29 cellular contexts compared by ENCODE assay signal in the genomic region with DNA sequence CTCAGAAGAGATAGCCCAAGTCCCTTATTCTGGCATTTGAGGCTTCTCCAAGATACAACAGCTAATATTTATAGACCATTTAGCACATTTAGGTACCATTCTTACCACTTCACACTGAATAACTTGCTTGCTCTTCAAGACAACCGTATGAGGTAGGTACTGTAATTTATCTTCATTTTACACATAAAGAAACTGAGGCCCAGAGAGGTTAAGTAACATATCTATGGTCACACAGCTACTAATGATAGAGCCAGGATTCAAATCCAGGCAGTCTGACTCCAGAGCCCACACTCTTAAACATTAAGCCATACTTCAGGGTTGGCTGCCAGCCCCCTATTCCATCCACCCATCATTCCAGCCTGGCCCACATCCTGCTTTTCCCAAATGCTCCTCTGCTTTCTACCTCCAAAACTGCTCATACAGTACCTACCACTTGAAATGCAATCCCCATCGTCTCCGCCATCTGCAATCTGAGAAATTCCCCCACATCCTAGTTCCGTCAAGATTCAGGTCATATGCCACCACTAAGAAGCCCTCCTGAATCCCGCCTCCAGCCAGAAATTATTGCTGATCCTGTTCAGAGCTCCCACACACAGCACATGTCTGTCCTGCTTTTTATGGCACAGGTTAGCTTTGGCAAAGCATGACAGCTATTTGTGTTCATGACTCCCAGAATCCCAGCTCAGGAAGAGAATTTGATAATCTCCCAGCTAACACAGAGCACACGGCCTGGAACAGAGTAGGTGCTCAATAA. TPM values are rescaled to one million over a fixed set of nuclear protein-coding genes. Genes with fewer than 3 reads are reported as not detected.
"Had no signal": no experiment of that assay in that cellular context is flagged by ENCODE, and none has a peak within 500 bp of the region (broad histone marks: within the 10 kb centered on the region; RNA-seq: fewer than 3 reads in every experiment).

No MANE protein-coding gene starts in this region.

- H3K9me3 Mint-ChIP-seq: activated CD4-positive, alpha-beta T cell treated with anti-CD3 and anti-CD28 coated beads, Interleukin-2, amount 10 ng/mL, durations not matched to agents 7 days and 5 days; activated naive CD4-positive, alpha-beta T cell treated with anti-CD3 and anti-CD28 coated beads for 36 hours; activated naive CD8-positive, alpha-beta T cell treated with anti-CD3 and anti-CD28 coated beads, Interleukin-2, amount 50 U/mL, for 24 hours; activated T-cell treated with anti-CD3 and anti-CD28 coated beads, Interleukin-2, amount 50 U/mL, for 24 hours; activated T-helper 1 cell treated with anti-CD3 and anti-CD28 coated beads, Interleukin-12 subunit alpha, Interleukin-12 subunit beta, Interleukin-2, Interleukin-4 antibody, amounts not matched to agents 30 ng/mL and 10 ng/mL and 1 ng/mL, durations not matched to agents 14 hours and 24 hours and 36 hours; T-helper 1 cell treated with Interleukin-12 subunit alpha and Interleukin-12 subunit beta and Interleukin-4 antibody, amounts not matched to agents 30 μg/mL and 1 μg/mL, for 36 hours; T-helper 2 cell treated with Interferon-gamma antibody and Interleukin-4, amounts not matched to agents 5 μg/mL and 100 μg/mL, for 36 hours had no signal

- H3K4me1 ChIP-seq: Peyer's patch had no signal

- H3K36me3 ChIP-seq: brain microvascular endothelial cell, SJSA1 had no signal

- H3K36me3 Mint-ChIP-seq: activated naive CD8-positive, alpha-beta T cell had no signal

- H3K4me3 ChIP-seq: Peyer's patch, SJSA1 had no signal

- FAIRE-seq: TTC549 had no signal

- H3K27me3 ChIP-seq: brain microvascular endothelial cell, Peyer's patch, SJSA1 had no signal

- H3K4me2 ChIP-seq: KMS-11, SK-N-SH had no signal

- DNase-seq: activated CD4-positive, alpha-beta T cell treated with anti-CD3 and anti-CD28 coated beads for 36 hours; activated CD4-positive, alpha-beta T cell treated with anti-CD3 and anti-CD28 coated beads, Interleukin-2, amount 10 ng/mL, durations not matched to agents 7 days and 5 days; activated CD4-positive, alpha-beta T cell treated with anti-CD3 and anti-CD28 coated beads, Interleukin-2, amount 50 U/mL, for 48 hours; activated CD8-positive, alpha-beta T cell treated with anti-CD3 and anti-CD28 coated beads, Interleukin-2, amount 10 ng/mL, durations not matched to agents 7 days and 5 days; activated gamma-delta T cell treated with Interleukin-2 at 50 U/mL for 16 hours; activated naive CD4-positive, alpha-beta T cell treated with anti-CD3 and anti-CD28 coated beads for 36 hours; activated naive CD8-positive, alpha-beta T cell treated with anti-CD3 and anti-CD28 coated beads, Interleukin-2, amount 50 U/mL, for 24 hours; activated T-cell treated with anti-CD3 and anti-CD28 coated beads, Interleukin-2, amount 50 U/mL, for 24 hours; brain microvascular endothelial cell; central memory CD4-positive, alpha-beta T cell; NCI-H1092 treated with DMSO at 0.1 percent for 48 hours; NCI-H1417 treated with DMSO at 0.1 percent for 48 hours; NCI-H187 treated with DMSO at 0.1 percent for 48 hours; NCI-H2081; NCI-H226; NCI-H446 treated with DMSO at 0.1 percent for 48 hours; NCI-H524 treated with DMSO at 0.1 percent for 48 hours; Peyer's patch; RPMI8226; SHP77 treated with DMSO at 0.1 percent for 48 hours; SK-N-SH had no signal

- H3K4me3 Mint-ChIP-seq: activated CD4-positive, alpha-beta T cell treated with anti-CD3 and anti-CD28 coated beads for 36 hours; activated CD4-positive, alpha-beta T cell treated with anti-CD3 and anti-CD28 coated beads, Interleukin-2, amount 10 ng/mL, durations not matched to agents 7 days and 5 days; activated CD8-positive, alpha-beta T cell treated with anti-CD3 and anti-CD28 coated beads, Interleukin-2, amount 10 ng/mL, durations not matched to agents 7 days and 5 days; activated naive CD4-positive, alpha-beta T cell treated with anti-CD3 and anti-CD28 coated beads for 36 hours; activated naive CD8-positive, alpha-beta T cell; activated naive CD8-positive, alpha-beta T cell treated with anti-CD3 and anti-CD28 coated beads, Interleukin-2, amount 50 U/mL, for 24 hours; activated T-cell treated with anti-CD3 and anti-CD28 coated beads, Interleukin-2, amount 50 U/mL, for 24 hours; activated T-helper 1 cell treated with anti-CD3 and anti-CD28 coated beads, Interleukin-12 subunit alpha, Interleukin-12 subunit beta, Interleukin-2, Interleukin-4 antibody, amounts not matched to agents 30 ng/mL and 10 ng/mL and 1 ng/mL, durations not matched to agents 14 hours and 24 hours and 36 hours; T-helper 1 cell treated with Interleukin-12 subunit alpha and Interleukin-12 subunit beta and Interleukin-4 antibody, amounts not matched to agents 30 μg/mL and 1 μg/mL, for 36 hours; T-helper 2 cell treated with Interferon-gamma antibody and Interleukin-4, amounts not matched to agents 5 μg/mL and 100 μg/mL, for 36 hours had no signal

- H3K9me3 ChIP-seq: Peyer's patch, SJSA1, SK-N-SH had no signal

- H3K27me3 Mint-ChIP-seq: activated CD4-positive, alpha-beta T cell treated with anti-CD3 and anti-CD28 coated beads for 36 hours; activated naive CD8-positive, alpha-beta T cell; activated naive CD8-positive, alpha-beta T cell treated with anti-CD3 and anti-CD28 coated beads, Interleukin-2, amount 50 U/mL, for 24 hours had no signal

- H3K27ac Mint-ChIP-seq: activated CD4-positive, alpha-beta T cell treated with anti-CD3 and anti-CD28 coated beads for 36 hours; activated CD4-positive, alpha-beta T cell treated with anti-CD3 and anti-CD28 coated beads, Interleukin-2, amount 10 ng/mL, durations not matched to agents 7 days and 5 days; activated CD8-positive, alpha-beta T cell treated with anti-CD3 and anti-CD28 coated beads, Interleukin-2, amount 10 ng/mL, durations not matched to agents 7 days and 5 days; activated naive CD4-positive, alpha-beta T cell treated with anti-CD3 and anti-CD28 coated beads for 36 hours; activated naive CD8-positive, alpha-beta T cell; activated naive CD8-positive, alpha-beta T cell treated with anti-CD3 and anti-CD28 coated beads, Interleukin-2, amount 50 U/mL, for 24 hours; activated T-cell treated with anti-CD3 and anti-CD28 coated beads, Interleukin-2, amount 50 U/mL, for 24 hours; activated T-helper 1 cell treated with anti-CD3 and anti-CD28 coated beads, Interleukin-12 subunit alpha, Interleukin-12 subunit beta, Interleukin-2, Interleukin-4 antibody, amounts not matched to agents 30 ng/mL and 10 ng/mL and 1 ng/mL, durations not matched to agents 14 hours and 24 hours and 36 hours; T-helper 1 cell treated with Interleukin-12 subunit alpha and Interleukin-12 subunit beta and Interleukin-4 antibody, amounts not matched to agents 30 μg/mL and 1 μg/mL, for 36 hours; T-helper 2 cell treated with Interferon-gamma antibody and Interleukin-4, amounts not matched to agents 5 μg/mL and 100 μg/mL, for 36 hours had no signal

- H3K27ac ChIP-seq: brain microvascular endothelial cell, KMS-11, Peyer's patch, SJSA1 had no signal

- ATAC-seq: activated CD4-positive, alpha-beta T cell treated with anti-CD3 and anti-CD28 coated beads for 36 hours; activated CD4-positive, CD25-positive, alpha-beta regulatory T cell treated with anti-CD3 and anti-CD28 coated beads, Interleukin-2, amount 50 U/mL, for 24 hours; activated CD8-positive, alpha-beta T cell treated with anti-CD3 and anti-CD28 coated beads, Interleukin-2, amount 10 ng/mL, durations not matched to agents 7 days and 5 days; activated naive CD8-positive, alpha-beta T cell treated with anti-CD3 and anti-CD28 coated beads, Interleukin-2, amount 50 U/mL, for 24 hours had no signal

RNA-seq across cellular contexts. Expression of gene IQSEC2, which starts 23.5 kb away (rescaled TPM):
- total RNA-seq: activated CD8-positive, alpha-beta T cell treated with anti-CD3 and anti-CD28 coated beads, Interleukin-2, amount 10 ng/mL, durations not matched to agents 7 days and 5 days had no signal
